17 cellular contexts compared by ENCODE assay signal in genomic region chr11:94948070-94948617, GRCh38. TPM values are rescaled to one million over a fixed set of nuclear protein-coding genes. Genes with fewer than 3 reads are reported as not detected.
DNase-seq lines count a peak whose midpoint lies in the region; ATAC-seq, FAIRE-seq and TF ChIP-seq lines count a peak whose summit lies in the region.
"Had no signal": no experiment of that assay in that cellular context is flagged by ENCODE, and none has a peak within 500 bp of the region (broad histone marks: within the 10 kb centered on the region; RNA-seq: fewer than 3 reads in every experiment).

No MANE protein-coding gene starts in this region.

- WGBS in HepG2 (ENCODE audit: low lambda C conversion rate), result 24% methylated on average over 4 of the region's 4 CpGs
- WGBS in right lobe of liver (ENCODE audit: insufficient coverage, low coverage, low lambda C conversion rate, missing lambda C conversion rate), result 51% methylated on average over 4 of the region's 4 CpGs
- 51 to 64% (median 61%) methylated on average over 4 of the region's 4 CpGs for WGBS in adrenal gland, 4 donors

- H3K27ac ChIP-seq in HepG2 (ENCODE audit: extremely low read length, insufficient read depth, low read length) (no peak overlapping the region), right lobe of liver (no peak overlapping the region), adrenal gland (peak overlapping the region in 2 of 5 donors; percentile 17 to 27)
- H3K27ac ChIP-seq: A549 had no signal

- no peak overlapping the region for H3K27ac Mint-ChIP-seq in activated T-cell treated with anti-CD3 and anti-CD28 coated beads, Interleukin-2, amount 50 U/mL, for 72 hours
- H3K27ac Mint-ChIP-seq: brain; stimulated activated effector memory CD8-positive, alpha-beta T cell treated with anti-CD3 and anti-CD28 coated beads, Interleukin-12 subunit alpha, Interleukin-12 subunit beta, amount 100 ng/mL, for 72 hours had no signal

- H3K27me3 ChIP-seq in HepG2 (ENCODE audit: control insufficient read depth in 1 of 2, insufficient read depth in 2 of 2, low read length in 2 of 2), result no peaks in the 10 kb centered on the region; a peak in 2 of 5 replicates
- no peaks in the 10 kb centered on the region for H3K27me3 ChIP-seq in right lobe of liver
- no peaks in the 10 kb centered on the region for H3K27me3 ChIP-seq in adrenal gland

- H3K4me3 Mint-ChIP-seq in activated T-cell treated with anti-CD3 and anti-CD28 coated beads, Interleukin-2, amount 50 U/mL, for 72 hours, result no peak overlapping the region
- H3K4me3 Mint-ChIP-seq: brain; stimulated activated effector memory CD8-positive, alpha-beta T cell treated with anti-CD3 and anti-CD28 coated beads, Interleukin-12 subunit alpha, Interleukin-12 subunit beta, amount 100 ng/mL, for 72 hours had no signal

- H3K36me3 ChIP-seq in HepG2 (replicated peaks in 1 of 2; ENCODE audit: control insufficient read depth in 1 of 2, insufficient read depth in 2 of 2, low read length in 2 of 2) (no peaks in the 10 kb centered on the region), right lobe of liver (no peaks in the 10 kb centered on the region), adrenal gland (replicated peaks in 1 of 2) (no peaks in the 10 kb centered on the region)
- H3K36me3 ChIP-seq: HAP-1 had no signal

- H3K9me3 ChIP-seq in HepG2 (ENCODE audit: low read length) (no peaks in the 10 kb centered on the region), right lobe of liver (no peaks in the 10 kb centered on the region), adrenal gland (replicated peaks in 1 of 3) (no peaks in the 10 kb centered on the region)
- H3K9me3 ChIP-seq: A549, HAP-1 had no signal

- ATAC-seq in HepG2, result no peak
- no peak for ATAC-seq in right lobe of liver
- ATAC-seq in activated T-cell treated with anti-CD3 and anti-CD28 coated beads, Interleukin-2, amount 50 U/mL, for 72 hours (replicated peaks in 1 of 2), result no peak
- no peak for ATAC-seq in left colon
- ATAC-seq: A549; esophagus mucosa; stimulated activated effector memory CD8-positive, alpha-beta T cell treated with anti-CD3 and anti-CD28 coated beads, Interleukin-12 subunit alpha, Interleukin-12 subunit beta, amount 100 ng/mL, for 72 hours had no signal

- TF ChIP-seq EP300 in HepG2 (IDR thresholded peaks at IDR 0.05; ENCODE audit: low read depth in 2 of 2, low read length in 2 of 2) (no peak), HepG2 (CRISPR knock-in tag; IDR thresholded peaks at IDR 0.05; ENCODE audit: borderline replicate concordance) (no peak)

- no peak for TF ChIP-seq CTCF in HepG2 (CRISPR knock-in tag; IDR thresholded peaks at IDR 0.05)
- TF ChIP-seq CTCF in right lobe of liver (IDR thresholded peaks at IDR 0.05), result no peak
- no peak for TF ChIP-seq CTCF in fibroblast of mammary gland (conservative IDR thresholded peaks at IDR 0.05; ENCODE audit: control insufficient read depth, insufficient read depth, low read depth, low read length)
- no peak for TF ChIP-seq CTCF in adrenal gland (IDR thresholded peaks at IDR 0.05)

- H3K9ac ChIP-seq in HepG2 (ENCODE audit: insufficient read depth, low read depth, low read length), result no peak overlapping the region

- in situ Hi-C loops in HepG2 (cut with HindIII; ENCODE audit: extremely low pct_ligation_motif_present, low pct_unique_long_range_greater_than_20kb), result no loop called here

- H3K4me1 Mint-ChIP-seq in activated T-cell treated with anti-CD3 and anti-CD28 coated beads, Interleukin-2, amount 50 U/mL, for 72 hours (ENCODE audit: low read depth), result peaks cover 6% of the 10 kb centered on the region
- H3K4me1 Mint-ChIP-seq: brain; stimulated activated effector memory CD8-positive, alpha-beta T cell treated with anti-CD3 and anti-CD28 coated beads, Interleukin-12 subunit alpha, Interleukin-12 subunit beta, amount 100 ng/mL, for 72 hours had no signal

- POLR2A ChIA-PET in HepG2 (lab: Yijun Ruan, JAX), result no interaction called here

- CTCF ChIA-PET in HepG2 (lab: Yijun Ruan, JAX; ENCODE audit: low intra/inter-chr PET ratio, low total read pairs), result no interaction called here

- BruUV-seq in HepG2 (replicated peaks; lab: Mats Ljungman, UMichigan), result no TSS peak

- H4K20me1 ChIP-seq in HepG2 (ENCODE audit: insufficient read depth, low read length), result no peaks in the 10 kb centered on the region

- no peak overlapping the region for H3K4me3 ChIP-seq in HepG2 (replicated peaks in 1 of 3; ENCODE audit: insufficient read depth in 1 of 3, low read depth in 2 of 3, low read length in 3 of 3)
- H3K4me3 ChIP-seq in right lobe of liver, result no peak overlapping the region
- no peak overlapping the region for H3K4me3 ChIP-seq in fibroblast of mammary gland (ENCODE audit: control insufficient read depth, low read depth, low read length)
- H3K4me3 ChIP-seq in adrenal gland, result no peak overlapping the region
- H3K4me3 ChIP-seq: A549, HAP-1 had no signal

- no peaks in the 10 kb centered on the region for H3K4me1 ChIP-seq in HepG2 (ENCODE audit: insufficient read depth, low read length)
- no peaks in the 10 kb centered on the region for H3K4me1 ChIP-seq in right lobe of liver
- H3K4me1 ChIP-seq in adrenal gland (replicated peaks in 1 of 2), result no peaks in the 10 kb centered on the region
- H3K4me1 ChIP-seq: A549, HAP-1 had no signal

- DNase-seq in HepG2 (ENCODE audit: low spot score), result no peak
- DNase-seq in right lobe of liver, result no peak
- DNase-seq in RCC 7860 (ENCODE audit: low spot score), result peak; percentile 68
- peak; percentile 73 for DNase-seq in fibroblast of mammary gland (ENCODE audit: low read depth)
- DNase-seq in adrenal gland, result no peak
- DNase-seq in activated T-cell treated with anti-CD3 and anti-CD28 coated beads, Interleukin-2, amount 50 U/mL, for 72 hours, result no peak
- no peak for DNase-seq in left colon
- no peak for DNase-seq in NCI-H2196 (lab: John Stamatoyannopoulos, UW; ENCODE audit: unreplicated experiment)
- DNase-seq: activated CD8-positive, alpha-beta memory T cell treated with anti-CD3 and anti-CD28 coated beads, Interleukin-2, amount 50 U/mL, for 4 hours; kidney; NCI-H1436 treated with DMSO at 0.1 percent for 48 hours; T-helper 9 cell had no signal

- no peak for TF ChIP-seq POLR2A in HepG2 (IDR thresholded peaks at IDR 0.05; ENCODE audit: insufficient read depth in 1 of 2, low read depth in 2 of 2, low read length in 2 of 2)
- TF ChIP-seq POLR2A in right lobe of liver (IDR thresholded peaks at IDR 0.05), result no peak
- TF ChIP-seq POLR2A in adrenal gland (IDR thresholded peaks at IDR 0.05), result no peak

- H2AFZ ChIP-seq in HepG2 (ENCODE audit: low read length), result no peak overlapping the region

- H3K4me2 ChIP-seq in HepG2 (ENCODE audit: low read depth, low read length), result no peak overlapping the region
- H3K4me2 ChIP-seq: A549 had no signal

- TF ChIP-seq RAD21 in HepG2 (CRISPR knock-in tag; IDR thresholded peaks at IDR 0.05), result no peak

- H3K36me3 Mint-ChIP-seq in activated T-cell treated with anti-CD3 and anti-CD28 coated beads, Interleukin-2, amount 50 U/mL, for 72 hours (ENCODE audit: insufficient read depth in 2 of 2), result no peaks in the 10 kb centered on the region
- H3K36me3 Mint-ChIP-seq: brain; stimulated activated effector memory CD8-positive, alpha-beta T cell treated with anti-CD3 and anti-CD28 coated beads, Interleukin-12 subunit alpha, Interleukin-12 subunit beta, amount 100 ng/mL, for 72 hours had no signal

- no peak for FAIRE-seq in HepG2 (lab: Jason Lieb, UNC)
- FAIRE-seq in RCC 7860 (lab: Jason Lieb, UNC), result peak; percentile 81
- FAIRE-seq: A549, kidney had no signal

- intact Hi-C loops in HepG2 (cut with micrococcal nuclease; ENCODE audit: unreplicated experiment) (no loop called here), right lobe of liver (cut with DNase I) (no loop called here), adrenal gland (cut with DNase I) (no loop called here), left colon (cut with DNase I, micrococcal nuclease) (no loop called here)

- no peaks in the 10 kb centered on the region for H3K27me3 Mint-ChIP-seq in activated T-cell treated with anti-CD3 and anti-CD28 coated beads, Interleukin-2, amount 50 U/mL, for 72 hours (ENCODE audit: low read depth)

- no peaks in the 10 kb centered on the region for H3K9me3 Mint-ChIP-seq in activated T-cell treated with anti-CD3 and anti-CD28 coated beads, Interleukin-2, amount 50 U/mL, for 72 hours
- H3K9me3 Mint-ChIP-seq: stimulated activated effector memory CD8-positive, alpha-beta T cell treated with anti-CD3 and anti-CD28 coated beads, Interleukin-12 subunit alpha, Interleukin-12 subunit beta, amount 100 ng/mL, for 72 hours had no signal

- H3K79me2 ChIP-seq in HepG2 (ENCODE audit: insufficient read depth, low read length), result no peaks in the 10 kb centered on the region

RNA-seq across cellular contexts. Expression of gene CWC15, which starts 25.2 kb away (rescaled TPM):
- 61.2 and 73.7 TPM in 2 replicates for total RNA-seq in HepG2 (2016; rRNA removed; fragmentation: Illumina TruSeq; extraction: Trizol)
- 41.5 and 45.6 TPM in 2 replicates for total RNA-seq in HepG2 (2016; cell fraction: cytosol; rRNA removed; fragmentation: Illumina TruSeq; extraction: Trizol; ENCODE audit: low read depth)
- 63.8 and 74.1 TPM in 2 replicates for total RNA-seq in HepG2 (2016; cell fraction: insoluble cytoplasmic fraction; rRNA removed; fragmentation: Illumina TruSeq; extraction: Trizol)
- 40.8 and 43.7 TPM in 2 replicates for total RNA-seq in HepG2 (2016; cell fraction: membrane; rRNA removed; fragmentation: Illumina TruSeq; extraction: Trizol)
- total RNA-seq in HepG2 (2016; cell fraction: nucleus; rRNA removed; fragmentation: Illumina TruSeq; extraction: Trizol), result 42.3 and 46.0 TPM in 2 replicates
- polyA plus RNA-seq in HepG2 (2011; rRNA removed), result 26.0 and 27.6 TPM in 2 replicates
- polyA plus RNA-seq in HepG2 (2011; cell fraction: cytosol; rRNA removed), result 10.0 and 18.5 TPM in 2 replicates
- 18.8 and 23.9 TPM in 2 replicates for polyA plus RNA-seq in HepG2 (2011; cell fraction: nucleus; rRNA removed)
- polyA plus RNA-seq in HepG2 (2012), result 40.3 and 49.4 TPM in 2 replicates
- polyA plus RNA-seq in HepG2 (2016; cell fraction: cytosol; fragmentation: Illumina TruSeq; extraction: Trizol; ENCODE audit: low read depth), result 39.3 and 49.7 TPM in 2 replicates
- polyA plus RNA-seq in HepG2 (2016; cell fraction: insoluble cytoplasmic fraction; fragmentation: Illumina TruSeq; extraction: Trizol; ENCODE audit: low read depth), result 85.1 and 88.1 TPM in 2 replicates
- 42.4 and 46.8 TPM in 2 replicates for polyA plus RNA-seq in HepG2 (2016; cell fraction: membrane; fragmentation: Illumina TruSeq; extraction: Trizol; ENCODE audit: low read depth)
- 79.7 TPM in 2 replicates for polyA plus RNA-seq in HepG2 (2016; cell fraction: nucleus; fragmentation: Illumina TruSeq; extraction: Trizol; ENCODE audit: insufficient read depth, low read depth)
- 4.7 and 10.9 TPM in 2 replicates for polyA minus RNA-seq in HepG2 (2011; rRNA and poly(A)+ RNA removed; ENCODE audit: low replicate concordance)
- polyA minus RNA-seq in HepG2 (2011; cell fraction: cytosol; rRNA and poly(A)+ RNA removed), result 10.6 and 13.9 TPM in 2 replicates
- 60.4 and 61.5 TPM in 2 replicates for polyA minus RNA-seq in HepG2 (2011; cell fraction: nucleus; rRNA and poly(A)+ RNA removed)
- 10 to 100 TPM; 23.5 to 31.0 (median 26.7) TPM for total RNA-seq in right lobe of liver
- 10 to 100 TPM; 21.6 to 93.4 (median 53.9) TPM for total RNA-seq in adrenal gland
- 100 to 1,000 TPM in 2 of 3 donors, 10 to 100 TPM in 1; 80.7 to 218 (median 162) TPM for polyA plus RNA-seq in adrenal gland
- 10 to 100 TPM; 75.1 to 91.4 TPM for total RNA-seq in activated T-cell treated with anti-CD3 and anti-CD28 coated beads, Interleukin-2, amount 50 U/mL, for 72 hours
- total RNA-seq in left colon, result 10 to 100 TPM; 44.0 to 44.3 TPM

RNA-seq across cellular contexts. Expression of gene KDM4D, which starts 25.4 kb away (rescaled TPM):
- total RNA-seq in HepG2 (2016; rRNA removed; fragmentation: Illumina TruSeq; extraction: Trizol) (1.3 and 2.0 TPM in 2 replicates), right lobe of liver (under 1 TPM; 0.07 to 0.80 (median 0.18) TPM), adrenal gland (1 to 10 TPM in 5 of 8 donors, under 1 TPM in 3; 0.84 to 2.4 (median 1.2) TPM), left colon (under 1 TPM; 0.25 to 0.55 TPM)
- 0.44 and 0.61 TPM in 2 replicates for total RNA-seq in HepG2 (2016; cell fraction: cytosol; rRNA removed; fragmentation: Illumina TruSeq; extraction: Trizol; ENCODE audit: low read depth)
- 1.3 and 1.8 TPM in 2 replicates for total RNA-seq in HepG2 (2016; cell fraction: insoluble cytoplasmic fraction; rRNA removed; fragmentation: Illumina TruSeq; extraction: Trizol)
- total RNA-seq in HepG2 (2016; cell fraction: membrane; rRNA removed; fragmentation: Illumina TruSeq; extraction: Trizol), result 0.83 and 1.2 TPM in 2 replicates
- total RNA-seq in HepG2 (2016; cell fraction: nucleus; rRNA removed; fragmentation: Illumina TruSeq; extraction: Trizol), result 1.3 TPM in 2 replicates
- polyA plus RNA-seq in HepG2 (2011; rRNA removed) (0.96 and 1.4 TPM in 2 replicates), adrenal gland (1 to 10 TPM in 1 of 3 donors, under 1 TPM in 2; 0.40 to 2.0 (median 0.47) TPM)
- polyA plus RNA-seq in HepG2 (2011; cell fraction: cytosol; rRNA removed), result 1.3 and 1.5 TPM in 2 replicates
- polyA plus RNA-seq in HepG2 (2011; cell fraction: nucleus; rRNA removed), result 0.90 and 1.0 TPM in 2 replicates
- polyA plus RNA-seq in HepG2 (2012), result 1.0 and 1.3 TPM in 2 replicates
- polyA plus RNA-seq in HepG2 (2016; cell fraction: cytosol; fragmentation: Illumina TruSeq; extraction: Trizol; ENCODE audit: low read depth), result 0.07 and 0.12 TPM in 2 replicates
- polyA plus RNA-seq in HepG2 (2016; cell fraction: insoluble cytoplasmic fraction; fragmentation: Illumina TruSeq; extraction: Trizol; ENCODE audit: low read depth), result 1.7 and 2.0 TPM in 2 replicates
- polyA plus RNA-seq in HepG2 (2016; cell fraction: membrane; fragmentation: Illumina TruSeq; extraction: Trizol; ENCODE audit: low read depth), result 0.34 and 0.38 TPM in 2 replicates
- polyA plus RNA-seq in HepG2 (2016; cell fraction: nucleus; fragmentation: Illumina TruSeq; extraction: Trizol; ENCODE audit: insufficient read depth, low read depth), result 0.82 and 1.1 TPM in 2 replicates
- polyA minus RNA-seq in HepG2 (2011; rRNA and poly(A)+ RNA removed; ENCODE audit: low replicate concordance), result 1.8 and 3.3 TPM in 2 replicates
- 0.89 and 0.97 TPM in 2 replicates for polyA minus RNA-seq in HepG2 (2011; cell fraction: cytosol; rRNA and poly(A)+ RNA removed)
- 1.5 and 2.3 TPM in 2 replicates for polyA minus RNA-seq in HepG2 (2011; cell fraction: nucleus; rRNA and poly(A)+ RNA removed)
- 1 to 10 TPM; 1.4 to 1.8 TPM for total RNA-seq in activated T-cell treated with anti-CD3 and anti-CD28 coated beads, Interleukin-2, amount 50 U/mL, for 72 hours

Comparison
In these comparisons a context has a peak if more than half of its experiments do, and no peak if none do; other contexts are left out.
1. DNase-seq: peak in RCC 7860 (single experiment) and fibroblast of mammary gland (single experiment); none in HepG2 (single experiment), right lobe of liver (0 of 3), adrenal gland (0 of 7), activated T-cell treated with anti-CD3 and anti-CD28 coated beads, Interleukin-2, amount 50 U/mL, for 72 hours (0 of 2), left colon (0 of 2) and NCI-H2196 (single experiment).